Comparison of ENCODE assay signal across 10 cellular contexts in the genomic region with DNA sequence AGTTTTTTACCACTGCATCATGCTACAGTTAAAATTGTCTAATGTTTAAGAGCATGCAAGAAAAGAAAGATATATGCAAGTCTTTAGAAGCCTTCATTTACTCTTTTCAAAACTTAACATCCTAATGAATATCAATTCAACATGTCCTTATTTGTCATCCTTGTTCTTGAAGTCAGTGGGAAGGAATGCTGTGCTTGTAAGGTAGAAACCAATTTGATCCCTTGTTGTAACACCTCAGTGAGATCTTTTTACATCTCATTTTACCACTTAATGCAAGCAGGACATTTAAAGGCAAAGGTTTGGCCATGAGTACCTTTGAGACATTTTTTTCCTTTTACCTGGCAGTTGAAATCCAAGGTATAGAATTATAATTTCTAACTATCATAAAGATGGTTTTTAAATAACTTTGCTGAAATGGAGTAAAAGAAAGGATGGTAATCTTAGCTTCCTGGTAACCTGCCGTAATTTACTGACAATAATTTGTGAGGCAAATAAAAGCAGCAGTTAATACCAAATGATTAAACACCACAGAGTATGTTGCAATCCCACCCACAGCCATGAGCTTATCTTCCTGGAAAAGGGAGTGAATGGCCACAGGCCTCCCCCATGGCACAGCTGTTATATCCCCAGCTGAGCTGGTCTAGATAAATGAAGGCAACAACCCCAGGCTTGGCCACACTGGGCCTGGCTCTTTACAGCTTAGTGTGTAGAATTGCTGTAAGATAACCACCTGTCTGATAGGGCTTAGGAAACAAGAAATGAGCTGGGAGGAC. TPM values are rescaled to one million over a fixed set of nuclear protein-coding genes. Genes with fewer than 3 reads are reported as not detected.
DNase-seq lines count a peak whose midpoint lies in the region; ATAC-seq and TF ChIP-seq lines count a peak whose summit lies in the region.
"Had no signal": no experiment of that assay in that cellular context is flagged by ENCODE, and none has a peak within 500 bp of the region (broad histone marks: within the 10 kb centered on the region; RNA-seq: fewer than 3 reads in every experiment).

No MANE protein-coding gene starts in this region.

- H3K27me3 Mint-ChIP-seq in MCF 10A (ENCODE audit: insufficient read depth, unreplicated experiment) = no peaks in the 10 kb centered on the region

- TF ChIP-seq POLR2A in breast epithelium (IDR thresholded peaks at IDR 0.05) = no peak
- no peak for TF ChIP-seq POLR2A in prostate gland (IDR thresholded peaks at IDR 0.05)

- H3K9me3 ChIP-seq in breast epithelium = no peaks in the 10 kb centered on the region
- H3K9me3 ChIP-seq in WERI-Rb-1 (ENCODE audit: severe bottlenecking) = no peaks in the 10 kb centered on the region
- no peaks in the 10 kb centered on the region for H3K9me3 ChIP-seq in aorta (ENCODE audit: control insufficient read depth, low read length)
- H3K9me3 ChIP-seq in prostate gland = no peaks in the 10 kb centered on the region
- H3K9me3 ChIP-seq: BLaER1 had no signal

- CTCF ChIA-PET in MCF 10A (lab: Yijun Ruan, JAX) = interaction anchor here (0.5 to 2.9 kb wide), 10 partner anchors 11 to 1455 kb away, joined by 3 to 14 read pairs (median 4); no protein-coding TSS in a partner anchor

- H3K4me1 ChIP-seq in breast epithelium (no peaks in the 10 kb centered on the region), aorta (ENCODE audit: control insufficient read depth in 1 of 2, insufficient read depth in 2 of 2, low read length in 2 of 2) (no peaks in the 10 kb centered on the region), prostate gland (replicated peaks) (no peaks in the 10 kb centered on the region)
- H3K4me1 ChIP-seq: BLaER1 had no signal

- peak; percentile 82 for DNase-seq in MCF 10A (ENCODE audit: unreplicated experiment)
- DNase-seq in breast epithelium (ENCODE audit: low spot score in 2 of 2) = no peak
- DNase-seq in WERI-Rb-1 = peak; percentile 86
- DNase-seq in iPS-NIHi11 (ENCODE audit: low spot score) = peak; percentile 31
- DNase-seq in aorta = peak in 1 of 2 donors; percentile 54
- no peak for DNase-seq in prostate gland (ENCODE audit: low spot score)
- no peak for DNase-seq in middle frontal gyrus (ENCODE audit: extremely low spot score, low spot score)

- ATAC-seq in aorta (ENCODE audit: low FRiP score) (peak; percentile 74), HG03460 (IDR thresholded peaks at IDR 0.05; ENCODE audit: unreplicated experiment) (no peak)
- ATAC-seq: Panc1 had no signal

- TF ChIP-seq CTCF in MCF 10A (IDR thresholded peaks at IDR 0.05; ENCODE audit: unreplicated experiment) (no peak), breast epithelium (IDR thresholded peaks at IDR 0.05) (no peak), WERI-Rb-1 (IDR thresholded peaks at IDR 0.05; ENCODE audit: low read depth, low read length) (no peak), prostate gland (IDR thresholded peaks at IDR 0.05) (no peak)

- peaks cover 26% of the 10 kb centered on the region for H3K4me1 Mint-ChIP-seq in MCF 10A (ENCODE audit: insufficient read depth, unreplicated experiment)

- 88 to 100% methylated on average over 1 of the region's 1 CpG for WGBS in aorta, 2 donors
- 41% methylated on average over 1 of the region's 1 CpG for WGBS in prostate gland

- H3K27ac ChIP-seq in breast epithelium (no peak overlapping the region), WERI-Rb-1 (peak overlapping the region; percentile 57), aorta (ENCODE audit: low read depth in 1 of 2, low read length in 2 of 2) (no peak overlapping the region), prostate gland (no peak overlapping the region)
- H3K27ac ChIP-seq: BLaER1 had no signal

- H3K9me3 Mint-ChIP-seq in MCF 10A (ENCODE audit: unreplicated experiment) = no peaks in the 10 kb centered on the region

- H3K27ac Mint-ChIP-seq in MCF 10A (ENCODE audit: low read depth, unreplicated experiment) = peak overlapping the region; percentile 70

- no peaks in the 10 kb centered on the region for H3K36me3 ChIP-seq in breast epithelium
- H3K36me3 ChIP-seq in WERI-Rb-1 = no peaks in the 10 kb centered on the region
- no peaks in the 10 kb centered on the region for H3K36me3 ChIP-seq in aorta (ENCODE audit: control insufficient read depth in 1 of 2, insufficient read depth in 2 of 2, low read length in 1 of 2)
- no peaks in the 10 kb centered on the region for H3K36me3 ChIP-seq in prostate gland
- H3K36me3 ChIP-seq: BLaER1 had no signal

- TSS peak; percentile 73 for BruUV-seq in MCF 10A (replicated peaks; lab: Mats Ljungman, UMichigan)

- H3K4me3 ChIP-seq in breast epithelium (no peak overlapping the region), WERI-Rb-1 (ENCODE audit: low read depth, low read length) (no peak overlapping the region), aorta (ENCODE audit: low read length in 2 of 2) (no peak overlapping the region), prostate gland (no peak overlapping the region)
- H3K4me3 ChIP-seq: BLaER1 had no signal

- no peak overlapping the region for H3K4me3 Mint-ChIP-seq in MCF 10A (ENCODE audit: unreplicated experiment)

- intact Hi-C loops in MCF 10A (cut with micrococcal nuclease) = no loop called here
- intact Hi-C loops in breast epithelium (cut with DNase I; ENCODE audit: low total_unique reads) = no loop called here
- intact Hi-C loops in aorta (cut with DNase I) = no loop called here
- intact Hi-C loops in prostate gland (cut with DNase I) = no loop called here

- H3K27me3 ChIP-seq in breast epithelium = no peaks in the 10 kb centered on the region
- no peaks in the 10 kb centered on the region for H3K27me3 ChIP-seq in WERI-Rb-1 (ENCODE audit: insufficient read depth, low read depth, severe bottlenecking)
- no peaks in the 10 kb centered on the region for H3K27me3 ChIP-seq in aorta (ENCODE audit: control insufficient read depth in 1 of 2, insufficient read depth in 2 of 2, low read length in 1 of 2)
- no peaks in the 10 kb centered on the region for H3K27me3 ChIP-seq in prostate gland (replicated peaks; ENCODE audit: insufficient read depth)
- H3K27me3 ChIP-seq: BLaER1 had no signal

- POLR2A ChIA-PET in MCF 10A (lab: Yijun Ruan, JAX) = interaction anchor here (0.8 to 8.9 kb wide), 8 partner anchors 11 to 79 kb away, joined by 3 to 128 read pairs (median 4); a partner anchor contains a TSS

- peaks cover 4% of the 10 kb centered on the region for H3K36me3 Mint-ChIP-seq in MCF 10A (ENCODE audit: insufficient read depth, unreplicated experiment)

RNA-seq across cellular contexts. Expression of a gene that starts 33.2 kb away (rescaled TPM):
- total RNA-seq in MCF 10A (2022) (36.6 and 40.7 TPM in 2 replicates), breast epithelium (10 to 100 TPM; 43.5 to 60.7 (median 43.6) TPM), aorta (10 to 100 TPM; 52.2 to 64.5 TPM), prostate gland (10 to 100 TPM; 25.6 to 40.5 TPM)
- 10 to 100 TPM; 11.4 to 13.0 TPM for polyA plus RNA-seq in aorta

RNA-seq across cellular contexts. Expression of a gene that starts 33.9 kb away (rescaled TPM):
- total RNA-seq in MCF 10A (2022) (13.4 TPM in 2 replicates), breast epithelium (10 to 100 TPM in 1 of 3 donors, 1 to 10 TPM in 2; 4.5 to 11.1 (median 5.2) TPM), aorta (10 to 100 TPM in 1 of 2 donors, 1 to 10 TPM in 1; 9.7 to 10.1 TPM), prostate gland (1 to 10 TPM; 6.1 to 9.8 TPM)
- polyA plus RNA-seq in aorta = 10 to 100 TPM in 1 of 2 donors, 1 to 10 TPM in 1; 7.1 to 20.2 TPM

Comparison
In these comparisons a context has a peak if more than half of its experiments do, and no peak if none do; other contexts are left out.
1. DNase-seq: peak in MCF 10A (single experiment), WERI-Rb-1 (single experiment) and iPS-NIHi11 (single experiment); none in breast epithelium (0 of 2), prostate gland (single experiment) and middle frontal gyrus (single experiment).